ENCODE assay signal across 9 cellular contexts in the genomic region with DNA sequence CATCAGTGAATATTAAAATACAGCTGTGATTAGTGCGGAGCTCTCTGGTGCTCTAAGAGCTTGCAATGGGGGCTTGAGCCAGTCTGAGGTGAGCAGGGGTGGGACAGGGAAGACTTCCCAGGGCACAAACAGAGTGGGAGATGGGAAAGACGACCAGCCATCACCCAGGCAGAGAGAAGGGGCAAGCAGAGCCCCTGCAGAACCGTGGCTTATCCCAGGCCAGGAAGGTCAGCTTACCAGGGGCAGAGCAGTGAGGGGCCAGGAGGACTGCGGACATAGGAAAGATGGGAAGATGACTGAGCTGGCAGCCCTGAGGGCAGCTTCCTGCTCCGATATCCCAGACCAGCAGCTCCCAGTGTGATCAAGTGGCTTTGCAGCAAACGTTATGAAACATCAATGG. TPM values are rescaled to one million over a fixed set of nuclear protein-coding genes. Genes with fewer than 3 reads are reported as not detected.
A peak's percentile ranks its signal among the peaks of the same experiment; 100 is the strongest.
DNase-seq lines count a peak whose midpoint lies in the region; ATAC-seq and TF ChIP-seq lines count a peak whose summit lies in the region.
"Had no signal": no experiment of that assay in that cellular context is flagged by ENCODE, and none has a peak within 500 bp of the region (broad histone marks: within the 10 kb centered on the region; RNA-seq: fewer than 3 reads in every experiment).

No MANE protein-coding gene starts in this region.

- no peak for TF ChIP-seq POLR2A in stomach (IDR thresholded peaks at IDR 0.05)

- WGBS in stomach, 5 donors = 54 to 74% (median 61%) methylated on average over 6 of the region's 6 CpGs

- CTCF ChIA-PET in activated CD4-positive, alpha-beta T cell treated with anti-CD3 and anti-CD28 coated beads for 36 hours (lab: Charles Lee) = interaction anchor here (1.1 to 1.3 kb wide), 3 partner anchors 14 to 60 kb away, joined by 3 to 5 read pairs (median 4); partner anchors contain the start of gene IFFO2

- DNase-seq in activated CD4-positive, alpha-beta T cell treated with anti-CD3 and anti-CD28 coated beads for 36 hours = no peak
- no peak for DNase-seq in activated CD4-positive, alpha-beta T cell treated with anti-CD3 and anti-CD28 coated beads, Interleukin-2, amount 50 U/mL, for 4 hours
- DNase-seq in left lobe of liver (ENCODE audit: low spot score) = peak; percentile 42
- no peak for DNase-seq in stomach
- no peak for DNase-seq in HPDE6-E6E7 (ENCODE audit: extremely low spot score)
- no peak for DNase-seq in GM03348 (ENCODE audit: low spot score)
- DNase-seq: NCI-H1436 treated with DMSO at 0.1 percent for 48 hours had no signal

- POLR2A ChIA-PET in activated CD4-positive, alpha-beta T cell treated with anti-CD3 and anti-CD28 coated beads for 36 hours (lab: Charles Lee) = interaction anchor here (1.6 to 1.9 kb wide), 2 partner anchors 60 to 85 kb away, joined by 5 to 16 read pairs; no protein-coding TSS in a partner anchor

- H3K36me3 Mint-ChIP-seq in activated CD4-positive, alpha-beta T cell treated with anti-CD3 and anti-CD28 coated beads for 36 hours (ENCODE audit: low read depth) = no peaks in the 10 kb centered on the region
- H3K36me3 Mint-ChIP-seq in activated T-helper 17 cell treated with anti-CD3 and anti-CD28 coated beads, Interleukin-2, amount 50 U/mL, for 72 hours (ENCODE audit: low read depth) = no peaks in the 10 kb centered on the region

- H3K4me1 Mint-ChIP-seq in activated CD4-positive, alpha-beta T cell treated with anti-CD3 and anti-CD28 coated beads for 36 hours = peaks cover 36% of the 10 kb centered on the region
- H3K4me1 Mint-ChIP-seq in activated T-helper 17 cell treated with anti-CD3 and anti-CD28 coated beads, Interleukin-2, amount 50 U/mL, for 72 hours = peaks cover 20% of the 10 kb centered on the region

- no peak for TF ChIP-seq CTCF in stomach (IDR thresholded peaks at IDR 0.05)

- H3K27ac ChIP-seq in stomach = peak overlapping the region; percentile 32 to 90 (median 88)

- H3K9me3 Mint-ChIP-seq in activated CD4-positive, alpha-beta T cell treated with anti-CD3 and anti-CD28 coated beads for 36 hours (ENCODE audit: low read depth) = no peaks in the 10 kb centered on the region
- no peaks in the 10 kb centered on the region for H3K9me3 Mint-ChIP-seq in activated T-helper 17 cell treated with anti-CD3 and anti-CD28 coated beads, Interleukin-2, amount 50 U/mL, for 72 hours

- peak overlapping the region; percentile 12 for H3K4me3 Mint-ChIP-seq in activated CD4-positive, alpha-beta T cell treated with anti-CD3 and anti-CD28 coated beads for 36 hours
- peak overlapping the region; percentile 75 for H3K4me3 Mint-ChIP-seq in activated T-helper 17 cell treated with anti-CD3 and anti-CD28 coated beads, Interleukin-2, amount 50 U/mL, for 72 hours

- H3K27me3 ChIP-seq in stomach = no peaks in the 10 kb centered on the region

- H3K4me1 ChIP-seq in stomach = peaks cover 41 to 55% (median 49%) of the 10 kb centered on the region in 4 donors

- no peak for ATAC-seq in activated CD4-positive, alpha-beta T cell treated with anti-CD3 and anti-CD28 coated beads for 36 hours
- no peak for ATAC-seq in activated T-helper 17 cell treated with anti-CD3 and anti-CD28 coated beads, Interleukin-2, amount 50 U/mL, for 72 hours (replicated peaks)
- ATAC-seq in left lobe of liver (no peak), HG02970 (IDR thresholded peaks at IDR 0.05; ENCODE audit: low FRiP score, unreplicated experiment) (no peak)

- H3K9me3 ChIP-seq in stomach = no peaks in the 10 kb centered on the region

- intact Hi-C loops in activated CD4-positive, alpha-beta T cell treated with anti-CD3 and anti-CD28 coated beads for 36 hours (cut with DNase I, micrococcal nuclease) = loop anchor here (1.0 to 2.0 kb wide), 8 partner anchors 9 to 699 kb away; partner anchors contain the start of genes ALDH4A1 (in 1 of the 2), IFFO2 (in 1 of the 2) and UBR4 (in 1 of the 2)
- intact Hi-C loops in stomach (cut with DNase I; ENCODE audit: low total_unique reads) = no loop called here

- no peak for TF ChIP-seq EP300 in stomach (IDR thresholded peaks at IDR 0.05)

- H3K27ac Mint-ChIP-seq in activated CD4-positive, alpha-beta T cell treated with anti-CD3 and anti-CD28 coated beads for 36 hours = peak overlapping the region; percentile 86
- H3K27ac Mint-ChIP-seq in activated T-helper 17 cell treated with anti-CD3 and anti-CD28 coated beads, Interleukin-2, amount 50 U/mL, for 72 hours = peak overlapping the region; percentile 93

- H3K27me3 Mint-ChIP-seq in activated CD4-positive, alpha-beta T cell treated with anti-CD3 and anti-CD28 coated beads for 36 hours = peaks cover 2% of the 10 kb centered on the region
- H3K27me3 Mint-ChIP-seq in activated T-helper 17 cell treated with anti-CD3 and anti-CD28 coated beads, Interleukin-2, amount 50 U/mL, for 72 hours = peaks cover 3% of the 10 kb centered on the region

- H3K36me3 ChIP-seq in stomach = no peaks in the 10 kb centered on the region

- no peak overlapping the region for H3K4me3 ChIP-seq in stomach

RNA-seq across cellular contexts. Expression of gene IFFO2, which starts 55.4 kb away (rescaled TPM):
- total RNA-seq in activated CD4-positive, alpha-beta T cell treated with anti-CD3 and anti-CD28 coated beads for 36 hours = 10 to 100 TPM; 48.3 to 62.7 TPM
- total RNA-seq in activated T-helper 17 cell treated with anti-CD3 and anti-CD28 coated beads, Interleukin-2, amount 50 U/mL, for 72 hours = 10 to 100 TPM; 17.0 to 38.2 TPM
- 4.1 TPM for total RNA-seq in left lobe of liver
- total RNA-seq in stomach = 10 to 100 TPM in 2 of 5 donors, 1 to 10 TPM in 2, under 1 TPM in 1; 0.58 to 47.8 (median 7.7) TPM
- polyA plus RNA-seq in stomach = 1 to 10 TPM in 2 of 3 donors, under 1 TPM in 1; 0.92 to 5.1 (median 3.4) TPM
